Comparison of ENCODE assay signal across 10 cellular contexts in genomic region chr19:48608798-48609263, GRCh38. TPM values are rescaled to one million over a fixed set of nuclear protein-coding genes. Genes with fewer than 3 reads are reported as not detected.
A peak's percentile ranks its signal among the peaks of the same experiment; 100 is the strongest.
DNase-seq lines count a peak whose midpoint lies in the region; ATAC-seq and TF ChIP-seq lines count a peak whose summit lies in the region.
"Had no signal": no experiment of that assay in that cellular context is flagged by ENCODE, and none has a peak within 500 bp of the region (broad histone marks: within the 10 kb centered on the region; RNA-seq: fewer than 3 reads in every experiment).

No MANE protein-coding gene starts in this region.

- H3K4me3 ChIP-seq in AG10803 (ENCODE audit: low read length) (no peak overlapping the region; the same call in 1 of the 2 replicates), mucosa of descending colon (no peak overlapping the region)

- TF ChIP-seq CTCF in AG10803 (conservative IDR thresholded peaks at IDR 0.05; ENCODE audit: low read length) (peak; percentile 66), mucosa of descending colon (IDR thresholded peaks at IDR 0.05) (peak; percentile 33)

- H3K4me1 Mint-ChIP-seq in T-helper 2 cell treated with Interferon-gamma antibody and Interleukin-4, amounts not matched to agents 5 μg/mL and 100 μg/mL, for 36 hours (ENCODE audit: low read depth), result peaks cover 4% of the 10 kb centered on the region

- peak; percentile 60 for ATAC-seq in GM18867 (IDR thresholded peaks at IDR 0.05; ENCODE audit: unreplicated experiment)
- ATAC-seq in mucosa of descending colon, result peak; percentile 62
- ATAC-seq in GM19397 (IDR thresholded peaks at IDR 0.05; ENCODE audit: unreplicated experiment), result no peak

- H3K9me3 Mint-ChIP-seq in T-helper 2 cell treated with Interferon-gamma antibody and Interleukin-4, amounts not matched to agents 5 μg/mL and 100 μg/mL, for 36 hours, result no peaks in the 10 kb centered on the region

- H3K27ac Mint-ChIP-seq in T-helper 2 cell treated with Interferon-gamma antibody and Interleukin-4, amounts not matched to agents 5 μg/mL and 100 μg/mL, for 36 hours, result peak overlapping the region; percentile 55

- intact Hi-C loops in mucosa of descending colon (cut with DNase I, micrococcal nuclease), result no loop called here

- H3K36me3 ChIP-seq in mucosa of descending colon (ENCODE audit: low read depth), result no peaks in the 10 kb centered on the region

- peaks cover 10% of the 10 kb centered on the region for H3K4me1 ChIP-seq in mucosa of descending colon (ENCODE audit: low read depth)

- H3K4me3 Mint-ChIP-seq in T-helper 2 cell treated with Interferon-gamma antibody and Interleukin-4, amounts not matched to agents 5 μg/mL and 100 μg/mL, for 36 hours, result no peak overlapping the region

- H3K27me3 Mint-ChIP-seq in T-helper 2 cell treated with Interferon-gamma antibody and Interleukin-4, amounts not matched to agents 5 μg/mL and 100 μg/mL, for 36 hours (ENCODE audit: low read depth), result no peaks in the 10 kb centered on the region

- no peaks in the 10 kb centered on the region for H3K9me3 ChIP-seq in mucosa of descending colon

- DNase-seq in AG10803 (ENCODE audit: low read depth) (peak; percentile 43), NCI-H146 (lab: John Stamatoyannopoulos, UW) (peak; percentile 83), mucosa of descending colon (peak in 2 of 3 donors; percentile 63 to 68), foreskin melanocyte (no peak)
- no peak for DNase-seq in T-helper 2 cell treated with Interferon-gamma antibody and Interleukin-4, amounts not matched to agents 5 μg/mL and 100 μg/mL, for 36 hours (ENCODE audit: low spot score)
- DNase-seq in central memory CD4-positive, alpha-beta T cell, result peak; percentile 42

- no peaks in the 10 kb centered on the region for H3K36me3 Mint-ChIP-seq in T-helper 2 cell treated with Interferon-gamma antibody and Interleukin-4, amounts not matched to agents 5 μg/mL and 100 μg/mL, for 36 hours (ENCODE audit: low read depth)

RNA-seq across cellular contexts. Expression of gene SPACA4, which starts 2.3 kb away (rescaled TPM):
- total RNA-seq in mucosa of descending colon, result not detected
- total RNA-seq: glomerular endothelial cell, temporal lobe had no signal

RNA-seq across cellular contexts. Expression of gene FAM83E, which starts 6.0 kb away (rescaled TPM):
- total RNA-seq in mucosa of descending colon, result 100 to 1,000 TPM in 2 of 3 donors, 10 to 100 TPM in 1; 97.8 to 180 (median 175) TPM
- total RNA-seq: glomerular endothelial cell, temporal lobe had no signal

RNA-seq across cellular contexts. Expression of gene RPL18, which starts 10.1 kb away (rescaled TPM):
- 1,000 to 10,000 TPM in 2 of 3 donors, 100 to 1,000 TPM in 1; 999 to 1,336 (median 1,270) TPM for total RNA-seq in mucosa of descending colon

RNA-seq across cellular contexts. Expression of gene SPHK2, which starts 10.5 kb away (rescaled TPM):
- 10 to 100 TPM; 37.9 to 54.8 (median 50.2) TPM for total RNA-seq in mucosa of descending colon

RNA-seq across cellular contexts. Expression of gene DBP, which starts 28.3 kb away (rescaled TPM):
- total RNA-seq in mucosa of descending colon, result 10 to 100 TPM in 2 of 3 donors, 1 to 10 TPM in 1; 8.2 to 18.4 (median 11.1) TPM

Comparison
In these comparisons a context has a peak if more than half of its experiments do, and no peak if none do; other contexts are left out.
1. DNase-seq: peak in AG10803 (single experiment), NCI-H146 (single experiment), central memory CD4-positive, alpha-beta T cell (single experiment) and mucosa of descending colon (2 of 3); none in T-helper 2 cell treated with Interferon-gamma antibody and Interleukin-4, amounts not matched to agents 5 μg/mL and 100 μg/mL, for 36 hours (single experiment) and foreskin melanocyte (single experiment).